ENCODE assay signal across 36 cellular contexts in genomic region chr6:139431602-139431956, GRCh38.
"Had no signal": no experiment of that assay in that cellular context is flagged by ENCODE, and none has a peak within 500 bp of the region (broad histone marks: within the 10 kb centered on the region; RNA-seq: fewer than 3 reads in every experiment).

No MANE protein-coding gene starts in this region.

- H3K27me3 Mint-ChIP-seq: activated CD8-positive, alpha-beta memory T cell treated with anti-CD3 and anti-CD28 coated beads, Interleukin-2, amount 10 ng/mL, durations not matched to agents 7 days and 5 days; activated T-cell treated with anti-CD3 and anti-CD28 coated beads, Interleukin-2, amount 50 U/mL, for 24 hours; brain; central memory CD8-positive, alpha-beta T cell had no signal

- H3K4me1 Mint-ChIP-seq: activated CD4-positive, alpha-beta T cell treated with anti-CD3 and anti-CD28 coated beads for 36 hours; activated CD4-positive, alpha-beta T cell treated with anti-CD3 and anti-CD28 coated beads, Interleukin-2, amount 10 ng/mL, durations not matched to agents 7 days and 5 days had no signal

- H3K36me3 ChIP-seq: adrenal gland, cardiac muscle cell, WERI-Rb-1 had no signal

- H3K27ac Mint-ChIP-seq: activated CD4-positive, alpha-beta memory T cell treated with anti-CD3 and anti-CD28 coated beads, Interleukin-2, amount 10 ng/mL, durations not matched to agents 7 days and 5 days; activated CD4-positive, alpha-beta T cell treated with anti-CD3 and anti-CD28 coated beads for 36 hours; activated CD4-positive, alpha-beta T cell treated with anti-CD3 and anti-CD28 coated beads, Interleukin-2, amount 10 ng/mL, durations not matched to agents 7 days and 5 days; activated CD8-positive, alpha-beta memory T cell treated with anti-CD3 and anti-CD28 coated beads, Interleukin-2, amount 10 ng/mL, durations not matched to agents 7 days and 5 days; activated CD8-positive, alpha-beta T cell treated with anti-CD3 and anti-CD28 coated beads, Interleukin-2, amount 10 ng/mL, durations not matched to agents 7 days and 5 days; activated naive CD4-positive, alpha-beta T cell treated with anti-CD3 and anti-CD28 coated beads for 36 hours; activated naive CD4-positive, alpha-beta T cell treated with anti-CD3 and anti-CD28 coated beads, Interleukin-2, amount 50 U/mL, for 72 hours; activated naive CD8-positive, alpha-beta T cell treated with anti-CD3 and anti-CD28 coated beads for 36 hours; activated T-cell treated with anti-CD3 and anti-CD28 coated beads, Interleukin-2, amount 50 U/mL, for 24 hours; activated T-helper 2 cell treated with anti-CD3 and anti-CD28 coated beads, Interferon-gamma antibody, Interleukin-2, Interleukin-4, amounts not matched to agents 10 μg/mL and 5 μg/mL and 100 μg/mL, durations not matched to agents 14 hours and 24 hours and 36 hours; brain; T-helper 1 cell treated with Interleukin-12 subunit alpha and Interleukin-12 subunit beta and Interleukin-4 antibody, amounts not matched to agents 30 μg/mL and 1 μg/mL, for 36 hours; T-helper 2 cell treated with Interferon-gamma antibody and Interleukin-4, amounts not matched to agents 5 μg/mL and 100 μg/mL, for 36 hours; WTC11 had no signal

- H3K27ac ChIP-seq: adrenal gland, cardiac muscle cell, WERI-Rb-1 had no signal

- H3K4me3 Mint-ChIP-seq: activated CD4-positive, alpha-beta memory T cell treated with anti-CD3 and anti-CD28 coated beads, Interleukin-2, amount 10 ng/mL, durations not matched to agents 7 days and 5 days; activated CD4-positive, alpha-beta T cell treated with anti-CD3 and anti-CD28 coated beads for 36 hours; activated CD4-positive, alpha-beta T cell treated with anti-CD3 and anti-CD28 coated beads, Interleukin-2, amount 10 ng/mL, durations not matched to agents 7 days and 5 days; activated CD8-positive, alpha-beta memory T cell treated with anti-CD3 and anti-CD28 coated beads, Interleukin-2, amount 10 ng/mL, durations not matched to agents 7 days and 5 days; activated CD8-positive, alpha-beta T cell treated with anti-CD3 and anti-CD28 coated beads, Interleukin-2, amount 10 ng/mL, durations not matched to agents 7 days and 5 days; activated naive CD4-positive, alpha-beta T cell treated with anti-CD3 and anti-CD28 coated beads for 36 hours; activated naive CD8-positive, alpha-beta T cell treated with anti-CD3 and anti-CD28 coated beads for 36 hours; activated T-cell treated with anti-CD3 and anti-CD28 coated beads, Interleukin-2, amount 50 U/mL, for 24 hours; brain; central memory CD8-positive, alpha-beta T cell; T-helper 1 cell treated with Interleukin-12 subunit alpha and Interleukin-12 subunit beta and Interleukin-4 antibody, amounts not matched to agents 30 μg/mL and 1 μg/mL, for 36 hours; T-helper 2 cell treated with Interferon-gamma antibody and Interleukin-4, amounts not matched to agents 5 μg/mL and 100 μg/mL, for 36 hours; WTC11 had no signal

- H3K4me1 ChIP-seq: adrenal gland had no signal

- H3K27me3 ChIP-seq: adrenal gland, cardiac muscle cell had no signal

- ATAC-seq: activated CD4-positive, alpha-beta T cell treated with anti-CD3 and anti-CD28 coated beads for 36 hours; activated CD4-positive, CD25-positive, alpha-beta regulatory T cell treated with anti-CD3 and anti-CD28 coated beads, Interleukin-2, amount 50 U/mL, for 24 hours; activated CD8-positive, alpha-beta memory T cell treated with anti-CD3 and anti-CD28 coated beads, Interleukin-2, amount 10 ng/mL, durations not matched to agents 7 days and 5 days; activated CD8-positive, alpha-beta T cell treated with anti-CD3 and anti-CD28 coated beads, Interleukin-2, amount 10 ng/mL, durations not matched to agents 7 days and 5 days; activated naive CD4-positive, alpha-beta T cell treated with anti-CD3 and anti-CD28 coated beads, Interleukin-2, amount 50 U/mL, for 72 hours; WTC11 had no signal

- DNase-seq: activated CD4-positive, alpha-beta memory T cell treated with anti-CD3 and anti-CD28 coated beads, Interleukin-2, amount 10 ng/mL, durations not matched to agents 7 days and 5 days; activated CD4-positive, alpha-beta T cell treated with anti-CD3 and anti-CD28 coated beads for 1 hour; activated CD4-positive, alpha-beta T cell treated with anti-CD3 and anti-CD28 coated beads for 36 hours; activated CD4-positive, alpha-beta T cell treated with anti-CD3 and anti-CD28 coated beads for 48 hours; activated CD4-positive, alpha-beta T cell treated with anti-CD3 and anti-CD28 coated beads, Interleukin-2, amount 10 ng/mL, durations not matched to agents 7 days and 5 days; activated CD4-positive, alpha-beta T cell treated with anti-CD3 and anti-CD28 coated beads, Interleukin-2, amount 50 U/mL, for 48 hours; activated CD4-positive, CD25-positive, alpha-beta regulatory T cell; activated CD8-positive, alpha-beta memory T cell treated with anti-CD3 and anti-CD28 coated beads for 24 hours; activated CD8-positive, alpha-beta memory T cell treated with anti-CD3 and anti-CD28 coated beads, Interleukin-2, amount 10 ng/mL, durations not matched to agents 7 days and 5 days; activated CD8-positive, alpha-beta memory T cell treated with anti-CD3 and anti-CD28 coated beads, Interleukin-2, amount 50 U/mL, for 48 hours; activated CD8-positive, alpha-beta T cell treated with anti-CD3 and anti-CD28 coated beads, Interleukin-2, amount 10 ng/mL, durations not matched to agents 7 days and 5 days; activated effector memory CD4-positive, alpha-beta T cell treated with Interleukin-2 at 50 U/mL for 16 hours; activated gamma-delta T cell treated with Interleukin-2 at 50 U/mL for 16 hours; activated naive CD4-positive, alpha-beta T cell; activated naive CD4-positive, alpha-beta T cell treated with anti-CD3 and anti-CD28 coated beads for 36 hours; activated naive CD4-positive, alpha-beta T cell treated with anti-CD3 and anti-CD28 coated beads, Interleukin-2, amount 50 U/mL, for 16 hours; activated naive CD8-positive, alpha-beta T cell treated with anti-CD3 and anti-CD28 coated beads for 36 hours; activated T-cell treated with anti-CD3 and anti-CD28 coated beads, Interleukin-2, amount 50 U/mL, for 24 hours; activated T-cell treated with anti-CD3 and anti-CD28 coated beads, Interleukin-2, amount 50 U/mL, for 48 hours; adrenal gland; amniotic stem cell; aorta; cerebellar nuclear complex; T-helper 1 cell; T-helper 2 cell; T-helper 9 cell; WERI-Rb-1 had no signal

- H3K4me3 ChIP-seq: adrenal gland, cardiac muscle cell had no signal

- H3K9me3 Mint-ChIP-seq: activated T-helper 2 cell treated with anti-CD3 and anti-CD28 coated beads, Interferon-gamma antibody, Interleukin-2, Interleukin-4, amounts not matched to agents 10 μg/mL and 5 μg/mL and 100 μg/mL, durations not matched to agents 14 hours and 24 hours and 36 hours; central memory CD8-positive, alpha-beta T cell; T-helper 1 cell treated with Interleukin-12 subunit alpha and Interleukin-12 subunit beta and Interleukin-4 antibody, amounts not matched to agents 30 μg/mL and 1 μg/mL, for 36 hours had no signal

- H3K36me3 Mint-ChIP-seq: activated naive CD4-positive, alpha-beta T cell treated with anti-CD3 and anti-CD28 coated beads, Interleukin-2, amount 50 U/mL, for 72 hours; activated naive CD8-positive, alpha-beta T cell treated with anti-CD3 and anti-CD28 coated beads for 36 hours; brain had no signal

- H3K9me3 ChIP-seq: adrenal gland had no signal
